Comparison of ENCODE assay signal across 2 cellular contexts in genomic region chr1:99107680-99108079, GRCh38.
TF ChIP-seq lines count a peak whose summit lies in the region.

No MANE protein-coding gene starts in this region.

TF ChIP-seq in HepG2, 621 proteins besides CTCF, POLR2A, EP300 and RAD21:
- TF ChIP-seq, protein P1, sequence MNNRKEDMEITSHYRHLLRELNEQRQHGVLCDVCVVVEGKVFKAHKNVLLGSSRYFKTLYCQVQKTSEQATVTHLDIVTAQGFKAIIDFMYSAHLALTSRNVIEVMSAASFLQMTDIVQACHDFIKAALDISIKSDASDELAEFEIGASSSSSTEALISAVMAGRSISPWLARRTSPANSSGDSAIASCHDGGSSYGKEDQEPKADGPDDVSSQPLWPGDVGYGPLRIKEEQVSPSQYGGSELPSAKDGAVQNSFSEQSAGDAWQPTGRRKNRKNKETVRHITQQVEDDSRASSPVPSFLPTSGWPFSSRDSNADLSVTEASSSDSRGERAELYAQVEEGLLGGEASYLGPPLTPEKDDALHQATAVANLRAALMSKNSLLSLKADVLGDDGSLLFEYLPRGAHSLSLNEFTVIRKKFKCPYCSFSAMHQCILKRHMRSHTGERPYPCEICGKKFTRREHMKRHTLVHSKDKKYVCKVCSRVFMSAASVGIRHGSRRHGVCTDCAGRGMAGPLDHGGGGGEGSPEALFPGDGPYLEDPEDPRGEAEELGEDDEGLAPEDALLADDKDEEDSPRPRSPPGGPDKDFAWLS (CRISPR knock-in tag; IDR thresholded peaks at IDR 0.05; ENCODE audit: borderline replicate concordance): no peak
- TF ChIP-seq CREB1 (IDR thresholded peaks at IDR 0.05) (peak; percentile 92), CREB1 (CRISPR knock-in tag; IDR thresholded peaks at IDR 0.05) (no peak), MAFK (conservative IDR thresholded peaks at IDR 0.05 in 1 of 2, IDR thresholded peaks at IDR 0.05 in 1 of 2; ENCODE audit: low read length in 2 of 2) (peak in 1 of 2 experiments; percentile 62; a peak in 2 of 4 replicates), NR2C2 (CRISPR knock-in tag; IDR thresholded peaks at IDR 0.05; ENCODE audit: borderline replicate concordance) (no peak), ATF7 (IDR thresholded peaks at IDR 0.05) (peak; percentile 97), ATF7 (CRISPR knock-in tag; IDR thresholded peaks at IDR 0.05) (no peak), HDAC1 (CRISPR knock-in tag; IDR thresholded peaks at IDR 0.05) (no peak), ZNF10 (CRISPR knock-in tag; IDR thresholded peaks at IDR 0.05; ENCODE audit: borderline replicate concordance, low read depth) (no peak), ZNF703 (CRISPR knock-in tag; IDR thresholded peaks at IDR 0.05; ENCODE audit: borderline replicate concordance) (no peak), KLF11 (CRISPR knock-in tag; IDR thresholded peaks at IDR 0.05) (no peak)

TF ChIP-seq in GM12878, 131 proteins besides CTCF, POLR2A, EP300 and RAD21:
- TF ChIP-seq JUNB (IDR thresholded peaks at IDR 0.05) (no peak), JUND (IDR thresholded peaks at IDR 0.05; ENCODE audit: low read depth, low read length) (0 out of 2 replicates have a peak, but pooled peaks have one; percentile 25), DPF2 (IDR thresholded peaks at IDR 0.05) (no peak), ATF7 (IDR thresholded peaks at IDR 0.05; ENCODE audit: low read depth) (peak; percentile 84), CREB1 (IDR thresholded peaks at IDR 0.05; ENCODE audit: low read depth) (no peak), RCOR1 (conservative IDR thresholded peaks at IDR 0.05; ENCODE audit: low read depth, low read length) (no peak), HCFC1 (IDR thresholded peaks at IDR 0.05; ENCODE audit: low read length) (no peak), MYB (IDR thresholded peaks at IDR 0.05; ENCODE audit: borderline replicate concordance, low read depth, low read length) (no peak), HDAC2 (IDR thresholded peaks at IDR 0.05) (no peak), SREBF2 (IDR thresholded peaks at IDR 0.05; ENCODE audit: low read length) (no peak), IKZF1 (conservative IDR thresholded peaks at IDR 0.05) (no peak), GATAD2B (conservative IDR thresholded peaks at IDR 0.05; ENCODE audit: low read depth) (no peak)
